ENCODE assay signal across 23 cellular contexts in the genomic region with DNA sequence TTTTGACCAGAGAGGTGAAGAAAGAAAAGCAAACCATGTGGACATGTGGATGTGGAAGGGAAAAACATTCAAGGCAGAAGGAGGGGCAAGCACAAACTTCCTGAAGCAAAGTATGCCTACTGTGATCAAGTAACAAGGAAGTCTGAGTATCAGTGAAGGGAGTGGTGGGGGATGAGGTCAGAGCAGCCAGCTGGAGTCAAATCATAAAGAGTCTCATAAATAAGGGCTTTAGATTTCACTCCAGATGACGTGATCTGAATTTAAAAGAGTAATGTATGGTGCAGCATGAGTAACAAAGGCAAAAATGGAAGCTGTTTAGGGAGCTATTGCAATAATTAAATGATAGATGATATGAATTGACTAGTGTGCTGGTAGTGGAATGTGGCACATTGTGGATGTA.
DNase-seq lines count a peak whose midpoint lies in the region; ATAC-seq, FAIRE-seq and TF ChIP-seq lines count a peak whose summit lies in the region.
"Had no signal": no experiment of that assay in that cellular context is flagged by ENCODE, and none has a peak within 500 bp of the region (broad histone marks: within the 10 kb centered on the region; RNA-seq: fewer than 3 reads in every experiment).

No MANE protein-coding gene starts in this region.

- no peaks in the 10 kb centered on the region for H3K9me3 ChIP-seq in H1 (ENCODE audit: insufficient read depth in 2 of 2, low read depth in 1 of 2, low read length in 1 of 2)
- no peaks in the 10 kb centered on the region for H3K9me3 ChIP-seq in gastrocnemius medialis

- no peak overlapping the region for H3K23ac ChIP-seq in H1 (ENCODE audit: insufficient read length)

- H3K4me1 ChIP-seq in H1 (replicated peaks in 1 of 4; ENCODE audit: control insufficient read depth in 3 of 4, insufficient read depth in 4 of 4, low read length in 3 of 4), result peaks cover 0 to 4% (median 1%) of the 10 kb centered on the region in 4 experiments; a peak in 3 of 7 replicates
- no peaks in the 10 kb centered on the region for H3K4me1 ChIP-seq in gastrocnemius medialis

- no peak overlapping the region for H2AK5ac ChIP-seq in H1 (ENCODE audit: low read depth, low read length)

- WGBS in H1 (ENCODE audit: extremely low coverage in 1 of 2, insufficient coverage in 1 of 2, insufficient read length in 1 of 2, insufficient replicate concordance in 2 of 2, low coverage in 1 of 2, low lambda C conversion rate in 2 of 2, missing lambda C conversion rate in 1 of 2), 2 experiments, result 85% methylated on average over 1 of the region's 1 CpG; no CpG with 5 or more reads in 1 of the 2 experiments

- H3K27ac ChIP-seq in C4-2B, result peak overlapping the region; percentile 83
- H3K27ac ChIP-seq in H1 (ENCODE audit: low read depth, low read length), result no peak overlapping the region
- H3K27ac ChIP-seq in gastrocnemius medialis, result no peak overlapping the region

- no peaks in the 10 kb centered on the region for H3K36me3 Mint-ChIP-seq in nephron (ENCODE audit: low read depth)
- H3K36me3 Mint-ChIP-seq in MCF 10A (ENCODE audit: insufficient read depth, unreplicated experiment), result no peaks in the 10 kb centered on the region

- no peak overlapping the region for H3K18ac ChIP-seq in H1 (ENCODE audit: extremely low read depth, low read length)

- H3K4me2 ChIP-seq in H1 (ENCODE audit: insufficient read depth in 1 of 2, low read depth in 2 of 2, low read length in 2 of 2), result no peak overlapping the region

- no peak overlapping the region for H2BK5ac ChIP-seq in H1 (ENCODE audit: low read depth, low read length)

- H2BK20ac ChIP-seq in H1 (ENCODE audit: low read length), result no peak overlapping the region

- TF ChIP-seq EP300 in H1 (IDR thresholded peaks at IDR 0.05; ENCODE audit: borderline replicate concordance in 1 of 2, low read depth in 2 of 2, low read length in 2 of 2), result no peak

- TF ChIP-seq RAD21 in H1 (IDR thresholded peaks at IDR 0.05 in 1 of 2, conservative IDR thresholded peaks at IDR 0.05 in 1 of 2; ENCODE audit: low read depth in 2 of 2, low read length in 2 of 2), result no peak

- H3K4me1 Mint-ChIP-seq in nephron, result peaks cover 6% of the 10 kb centered on the region
- no peaks in the 10 kb centered on the region for H3K4me1 Mint-ChIP-seq in MCF 10A (ENCODE audit: insufficient read depth, unreplicated experiment)

- H3K4me3 Mint-ChIP-seq in nephron, result no peak overlapping the region
- no peak overlapping the region for H3K4me3 Mint-ChIP-seq in MCF 10A (ENCODE audit: unreplicated experiment)
- H3K4me3 Mint-ChIP-seq: activated T-cell treated with anti-CD3 and anti-CD28 coated beads, Interleukin-2, amount 50 U/mL, for 4 hours; CD4-positive, alpha-beta T cell; HFFc6; nephron progenitor cell had no signal

- H4K8ac ChIP-seq in H1 (ENCODE audit: extremely low read depth, insufficient read depth, low read length), result no peak overlapping the region

- H3K27me3 ChIP-seq in H1 (replicated peaks in 1 of 4; ENCODE audit: control insufficient read depth in 3 of 4, extremely low read depth in 1 of 4, insufficient read depth in 3 of 4, low read length in 3 of 4) (no peaks in the 10 kb centered on the region), gastrocnemius medialis (no peaks in the 10 kb centered on the region)

- H4K91ac ChIP-seq in H1 (replicated peaks; ENCODE audit: insufficient read length, low read length), result no peak overlapping the region

- no peaks in the 10 kb centered on the region for H3K79me1 ChIP-seq in H1 (ENCODE audit: low read depth, low read length)

- H3K9ac ChIP-seq in H1 (replicated peaks in 1 of 4; ENCODE audit: extremely low read depth in 1 of 4, low read depth in 3 of 4, low read length in 3 of 4), result no peak overlapping the region; a peak in 1 of 7 replicates

- peak; percentile 2 for DNase-seq in NCI-H2227 (lab: John Stamatoyannopoulos, UW; ENCODE audit: unreplicated experiment)
- DNase-seq in H1 (ENCODE audit: low read depth in 1 of 2, low spot score in 2 of 2), result no peak
- DNase-seq in ecto neural progenitor cell (ENCODE audit: low spot score), result no peak
- DNase-seq in MCF 10A (ENCODE audit: unreplicated experiment), result no peak
- DNase-seq in gastrocnemius medialis, result no peak
- no peak for DNase-seq in GM20000 (ENCODE audit: low spot score)
- DNase-seq: activated CD4-positive, alpha-beta T cell treated with anti-CD3 and anti-CD28 coated beads for 1 hour; activated naive CD4-positive, alpha-beta T cell treated with Interleukin-2 at 50 U/mL for 16 hours; activated T-cell treated with anti-CD3 and anti-CD28 coated beads, Interleukin-2, amount 50 U/mL, for 4 hours; caudate nucleus; CD4-positive, alpha-beta T cell; dermis blood vessel endothelial cell; DMS79 treated with DMSO at 0.1 percent for 48 hours; HFFc6; Karpas-422; left ventricle myocardium superior; midbrain; NCI-H1092; NCI-H2029; nephron progenitor cell had no signal

- no peak overlapping the region for H3K56ac ChIP-seq in H1 (replicated peaks; ENCODE audit: insufficient read length, low read depth, low read length)

- no peak for FAIRE-seq in H1 (lab: Jason Lieb, UNC)
- FAIRE-seq: GM12878 had no signal

- CTCF ChIA-PET in H1 (lab: Charles Lee; ENCODE audit: partially characterized antibody), result interaction anchor here (0.7 to 2.1 kb wide), 2 partner anchors 107 to 115 kb away, joined by 3 to 7 read pairs; no protein-coding TSS in a partner anchor
- CTCF ChIA-PET in MCF 10A (lab: Yijun Ruan, JAX), result no interaction called here

- H3K36me3 ChIP-seq in H1 (ENCODE audit: control insufficient read depth in 2 of 4, insufficient read depth in 4 of 4, low read length in 3 of 4), result no peaks in the 10 kb centered on the region
- H3K36me3 ChIP-seq in gastrocnemius medialis, result no peaks in the 10 kb centered on the region

- TF ChIP-seq CTCF in C4-2B (conservative IDR thresholded peaks at IDR 0.05) (no peak), H1 (IDR thresholded peaks at IDR 0.05; ENCODE audit: control extremely low read depth in 1 of 3, insufficient read depth in 1 of 3, low read depth in 1 of 3, low read length in 3 of 3) (no peak), nephron (IDR thresholded peaks at IDR 0.05; ENCODE audit: unreplicated experiment in 3 of 3) (no peak), MCF 10A (IDR thresholded peaks at IDR 0.05; ENCODE audit: unreplicated experiment) (no peak), gastrocnemius medialis (IDR thresholded peaks at IDR 0.05 in 4 of 5, conservative IDR thresholded peaks at IDR 0.05 in 1 of 5) (no peak), GM20000 (IDR thresholded peaks at IDR 0.05; ENCODE audit: extremely low read depth, missing control alignments) (no peak)

- no peaks in the 10 kb centered on the region for H3K79me2 ChIP-seq in H1 (ENCODE audit: control insufficient read depth in 1 of 2, insufficient read depth in 2 of 2, low read length in 2 of 2)

- H3K9me3 Mint-ChIP-seq in nephron, result no peaks in the 10 kb centered on the region
- H3K9me3 Mint-ChIP-seq in MCF 10A (ENCODE audit: unreplicated experiment), result no peaks in the 10 kb centered on the region
- H3K9me3 Mint-ChIP-seq: activated T-cell treated with anti-CD3 and anti-CD28 coated beads, Interleukin-2, amount 50 U/mL, for 4 hours; nephron progenitor cell had no signal

- ATAC-seq in gastrocnemius medialis, result no peak
- ATAC-seq: activated T-cell treated with anti-CD3 and anti-CD28 coated beads, Interleukin-2, amount 50 U/mL, for 4 hours; GM12878; left ventricle myocardium superior had no signal

- no TSS peak for BruUV-seq in MCF 10A (replicated peaks; lab: Mats Ljungman, UMichigan)

- H3K4me3 ChIP-seq in H1 (ENCODE audit: extremely low read depth in 1 of 4, insufficient read depth in 2 of 4, low read depth in 3 of 4, low read length in 4 of 4) (no peak overlapping the region), gastrocnemius medialis (no peak overlapping the region)
- H3K4me3 ChIP-seq: GM12878 had no signal

- H4K5ac ChIP-seq in H1 (ENCODE audit: insufficient read length, low read depth, low read length), result no peak overlapping the region

- peak overlapping the region in 2 of 3 experiments; percentile 6 to 12 for H3K27ac Mint-ChIP-seq in nephron
- no peak overlapping the region for H3K27ac Mint-ChIP-seq in MCF 10A (ENCODE audit: low read depth, unreplicated experiment)
- H3K27ac Mint-ChIP-seq: CD4-positive, alpha-beta T cell; HFFc6; nephron progenitor cell had no signal

- no peaks in the 10 kb centered on the region for H3K23me2 ChIP-seq in H1 (ENCODE audit: low read depth, low read length)

- H2BK120ac ChIP-seq in H1 (replicated peaks; ENCODE audit: low read depth, low read length), result no peak overlapping the region

- H3K27me3 Mint-ChIP-seq in nephron (ENCODE audit: low read depth), result no peaks in the 10 kb centered on the region
- peaks cover 9% of the 10 kb centered on the region for H3K27me3 Mint-ChIP-seq in MCF 10A (ENCODE audit: insufficient read depth, unreplicated experiment)
- H3K27me3 Mint-ChIP-seq: CD4-positive, alpha-beta T cell had no signal

- no peak overlapping the region for H3K4ac ChIP-seq in H1 (replicated peaks; ENCODE audit: insufficient read length, low read depth, low read length)

- H2AFZ ChIP-seq in H1 (ENCODE audit: low read length), result peak overlapping the region; percentile 28; the same call in 1 of the 2 replicates

- POLR2A ChIA-PET in H1 (lab: Charles Lee; ENCODE audit: partially characterized antibody), result no interaction called here
- POLR2A ChIA-PET in MCF 10A (lab: Yijun Ruan, JAX), result no interaction called here

- intact Hi-C loops in MCF 10A (cut with micrococcal nuclease), result no loop called here
- intact Hi-C loops in gastrocnemius medialis (cut with DNase I; ENCODE audit: low total_unique reads), result no loop called here

- in situ Hi-C loops in gastrocnemius medialis (cut with MboI; ENCODE audit: low sequenced_read_pairs in 4 of 4), result no loop called here

- H4K20me1 ChIP-seq in H1 (replicated peaks in 1 of 2; ENCODE audit: control insufficient read depth in 1 of 2, insufficient read depth in 2 of 2, low read length in 2 of 2), result no peaks in the 10 kb centered on the region

- no peak overlapping the region for H3K14ac ChIP-seq in H1 (ENCODE audit: insufficient read length)

- H2BK15ac ChIP-seq in H1 (ENCODE audit: low read length), result no peak overlapping the region

- H2BK12ac ChIP-seq in H1 (ENCODE audit: low read depth, low read length), result no peak overlapping the region

- TF ChIP-seq POLR2A in H1 (IDR thresholded peaks at IDR 0.05; ENCODE audit: control extremely low read depth in 1 of 2, low read depth in 2 of 2, low read length in 2 of 2) (no peak), gastrocnemius medialis (IDR thresholded peaks at IDR 0.05) (no peak)

TF ChIP-seq in H1, 55 proteins besides CTCF, POLR2A, EP300 and RAD21 (continues in another document):
- TF ChIP-seq EZH2 (IDR thresholded peaks at IDR 0.05; ENCODE audit: low read depth, low read length, severe bottlenecking), result no peak
- TF ChIP-seq, protein P1, sequence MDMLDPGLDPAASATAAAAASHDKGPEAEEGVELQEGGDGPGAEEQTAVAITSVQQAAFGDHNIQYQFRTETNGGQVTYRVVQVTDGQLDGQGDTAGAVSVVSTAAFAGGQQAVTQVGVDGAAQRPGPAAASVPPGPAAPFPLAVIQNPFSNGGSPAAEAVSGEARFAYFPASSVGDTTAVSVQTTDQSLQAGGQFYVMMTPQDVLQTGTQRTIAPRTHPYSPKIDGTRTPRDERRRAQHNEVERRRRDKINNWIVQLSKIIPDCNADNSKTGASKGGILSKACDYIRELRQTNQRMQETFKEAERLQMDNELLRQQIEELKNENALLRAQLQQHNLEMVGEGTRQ (IDR thresholded peaks at IDR 0.05; ENCODE audit: low read length), result no peak
- TF ChIP-seq YY1 (IDR thresholded peaks at IDR 0.05; ENCODE audit: low read depth, low read length), result no peak
